In genomic region chr16:86862596-86862995, GRCh38 we compare ENCODE assay signal across 19 cellular contexts.
DNase-seq lines count a peak whose midpoint lies in the region; ATAC-seq lines count a peak whose summit lies in the region.
"Had no signal": no experiment of that assay in that cellular context is flagged by ENCODE, and none has a peak within 500 bp of the region (broad histone marks: within the 10 kb centered on the region; RNA-seq: fewer than 3 reads in every experiment).

No MANE protein-coding gene starts in this region.

- ATAC-seq in stimulated activated naive B cell treated with anti-CD40 and anti-IgM and Interleukin-4, amounts not matched to agents 10 μg/mL and 1 μg/mL and 100 μg/mL, for 72 hours (replicated peaks) = no peak
- ATAC-seq: activated CD8-positive, alpha-beta T cell treated with anti-CD3 and anti-CD28 coated beads, Interleukin-2, amount 10 ng/mL, durations not matched to agents 7 days and 5 days; T-cell had no signal

- peaks cover 0 to 3% of the 10 kb centered on the region in 2 donors for H3K9me3 Mint-ChIP-seq in stimulated activated naive B cell treated with anti-CD40 and anti-IgM and Interleukin-4, amounts not matched to agents 10 μg/mL and 1 μg/mL and 100 μg/mL, for 72 hours
- H3K9me3 Mint-ChIP-seq: neural progenitor cell had no signal

- DNase-seq in COLO668 (lab: John Stamatoyannopoulos, UW; ENCODE audit: unreplicated experiment) (peak; percentile 47), DMS153 treated with DMSO at 0.1 percent for 48 hours (lab: John Stamatoyannopoulos, UW; ENCODE audit: unreplicated experiment) (peak; percentile 34), NCI-H748 (lab: John Stamatoyannopoulos, UW; ENCODE audit: unreplicated experiment) (peak; percentile 50), dermis microvascular lymphatic vessel endothelial cell (ENCODE audit: low read depth in 2 of 2) (peak; percentile 93 to 95), NCI-H226 (no peak), kidney tubule cell (ENCODE audit: low spot score) (no peak), NCI-H82 (lab: John Stamatoyannopoulos, UW) (no peak)
- no peak for DNase-seq in stimulated activated naive B cell treated with anti-CD40 and anti-IgM and Interleukin-4, amounts not matched to agents 10 μg/mL and 1 μg/mL and 100 μg/mL, for 72 hours
- DNase-seq: activated CD4-positive, alpha-beta T cell treated with anti-CD3 and anti-CD28 coated beads for 1 hour; activated CD8-positive, alpha-beta T cell treated with anti-CD3 and anti-CD28 coated beads, Interleukin-2, amount 10 ng/mL, durations not matched to agents 7 days and 5 days; activated gamma-delta T cell treated with Interleukin-2 at 50 U/mL for 16 hours; hippocampal formation; NCI-H2081 treated with DMSO at 0.1 percent for 48 hours; NCI-H524 treated with DMSO at 0.1 percent for 48 hours; SHP77 treated with DMSO at 0.1 percent for 48 hours; stimulated activated naive CD4-positive, alpha-beta T cell; T-cell had no signal

- H3K4me1 Mint-ChIP-seq in stimulated activated naive B cell treated with anti-CD40 and anti-IgM and Interleukin-4, amounts not matched to agents 10 μg/mL and 1 μg/mL and 100 μg/mL, for 72 hours = no peaks in the 10 kb centered on the region
- H3K4me1 Mint-ChIP-seq: T-cell had no signal

- peaks cover 7 to 10% of the 10 kb centered on the region in 2 donors for H3K27me3 Mint-ChIP-seq in stimulated activated naive B cell treated with anti-CD40 and anti-IgM and Interleukin-4, amounts not matched to agents 10 μg/mL and 1 μg/mL and 100 μg/mL, for 72 hours

- no peak overlapping the region for H3K27ac Mint-ChIP-seq in stimulated activated naive B cell treated with anti-CD40 and anti-IgM and Interleukin-4, amounts not matched to agents 10 μg/mL and 1 μg/mL and 100 μg/mL, for 72 hours
- H3K27ac Mint-ChIP-seq: activated CD8-positive, alpha-beta T cell treated with anti-CD3 and anti-CD28 coated beads, Interleukin-2, amount 10 ng/mL, durations not matched to agents 7 days and 5 days; neural progenitor cell; progenitor cell of endocrine pancreas; T-cell had no signal

- H3K36me3 Mint-ChIP-seq in stimulated activated naive B cell treated with anti-CD40 and anti-IgM and Interleukin-4, amounts not matched to agents 10 μg/mL and 1 μg/mL and 100 μg/mL, for 72 hours = no peaks in the 10 kb centered on the region
- H3K36me3 Mint-ChIP-seq: neural progenitor cell, T-cell had no signal

- no peak overlapping the region for H3K4me3 Mint-ChIP-seq in stimulated activated naive B cell treated with anti-CD40 and anti-IgM and Interleukin-4, amounts not matched to agents 10 μg/mL and 1 μg/mL and 100 μg/mL, for 72 hours
- H3K4me3 Mint-ChIP-seq: activated CD8-positive, alpha-beta T cell treated with anti-CD3 and anti-CD28 coated beads, Interleukin-2, amount 10 ng/mL, durations not matched to agents 7 days and 5 days; neural progenitor cell; T-cell had no signal

Comparison
In these comparisons a context has a peak if more than half of its experiments do, and no peak if none do; other contexts are left out.
1. DNase-seq: peak in COLO668 (single experiment), DMS153 treated with DMSO at 0.1 percent for 48 hours (single experiment), NCI-H748 (single experiment) and dermis microvascular lymphatic vessel endothelial cell (2 of 2); none in NCI-H226 (single experiment), stimulated activated naive B cell treated with anti-CD40 and anti-IgM and Interleukin-4, amounts not matched to agents 10 μg/mL and 1 μg/mL and 100 μg/mL, for 72 hours (single experiment), kidney tubule cell (single experiment) and NCI-H82 (single experiment).